In genomic region chr12:77010637-77011548, GRCh38 we compare ENCODE assay signal across 8 cellular contexts. TPM values are rescaled to one million over a fixed set of nuclear protein-coding genes. Genes with fewer than 3 reads are reported as not detected.
DNase-seq lines count a peak whose midpoint lies in the region; FAIRE-seq and TF ChIP-seq lines count a peak whose summit lies in the region.

No MANE protein-coding gene starts in this region.

- FAIRE-seq in H54 (lab: Jason Lieb, UNC) (peak; percentile 27), RCC 7860 (lab: Jason Lieb, UNC) (no peak)

- peaks cover 5% of the 10 kb centered on the region for H3K4me1 Mint-ChIP-seq in activated T-helper 1 cell treated with anti-CD3 and anti-CD28 coated beads, Interleukin-12 subunit alpha, Interleukin-12 subunit beta, Interleukin-2, Interleukin-4 antibody, amounts not matched to agents 30 ng/mL and 10 ng/mL and 1 ng/mL, durations not matched to agents 14 hours and 24 hours and 36 hours (ENCODE audit: low read depth)

- no peaks in the 10 kb centered on the region for H3K9me3 Mint-ChIP-seq in activated T-helper 1 cell treated with anti-CD3 and anti-CD28 coated beads, Interleukin-12 subunit alpha, Interleukin-12 subunit beta, Interleukin-2, Interleukin-4 antibody, amounts not matched to agents 30 ng/mL and 10 ng/mL and 1 ng/mL, durations not matched to agents 14 hours and 24 hours and 36 hours

- TF ChIP-seq POLR2A in H54 (IDR thresholded peaks at IDR 0.05; ENCODE audit: low read depth, low read length): no peak

- no peaks in the 10 kb centered on the region for H3K36me3 Mint-ChIP-seq in activated T-helper 1 cell treated with anti-CD3 and anti-CD28 coated beads, Interleukin-12 subunit alpha, Interleukin-12 subunit beta, Interleukin-2, Interleukin-4 antibody, amounts not matched to agents 30 ng/mL and 10 ng/mL and 1 ng/mL, durations not matched to agents 14 hours and 24 hours and 36 hours (ENCODE audit: low read depth)

- H3K27me3 Mint-ChIP-seq in activated T-helper 1 cell treated with anti-CD3 and anti-CD28 coated beads, Interleukin-12 subunit alpha, Interleukin-12 subunit beta, Interleukin-2, Interleukin-4 antibody, amounts not matched to agents 30 ng/mL and 10 ng/mL and 1 ng/mL, durations not matched to agents 14 hours and 24 hours and 36 hours (ENCODE audit: insufficient read depth): peaks cover 27% of the 10 kb centered on the region

- intact Hi-C loops in activated T-helper 1 cell treated with anti-CD3 and anti-CD28 coated beads, Interleukin-12 subunit alpha, Interleukin-12 subunit beta, Interleukin-2, Interleukin-4 antibody, amounts not matched to agents 30 ng/mL and 10 ng/mL and 1 ng/mL, durations not matched to agents 14 hours and 24 hours and 36 hours (cut with micrococcal nuclease): loop anchor here (1.0 to 10.0 kb wide), 3 partner anchors 136 to 390 kb away; partner anchors contain the start of gene CSRP2

- DNase-seq in GF-D8 (lab: John Stamatoyannopoulos, UW): peak; percentile 17
- peak; percentile 40 for DNase-seq in H54 (ENCODE audit: insufficient read length, low spot score)
- DNase-seq in LNCaP clone FGC (ENCODE audit: low read depth): peak; percentile 50
- DNase-seq in RCC 7860 (ENCODE audit: low spot score): peak; percentile 33
- DNase-seq in activated T-helper 1 cell treated with anti-CD3 and anti-CD28 coated beads, Interleukin-12 subunit alpha, Interleukin-12 subunit beta, Interleukin-2, Interleukin-4 antibody, amounts not matched to agents 30 ng/mL and 10 ng/mL and 1 ng/mL, durations not matched to agents 14 hours and 24 hours and 36 hours (ENCODE audit: low spot score): peak; percentile 42
- DNase-seq in fibroblast of the aortic adventitia (ENCODE audit: low read depth): peak; percentile 76
- DNase-seq in nucleus accumbens (lab: John Stamatoyannopoulos, UW): peak in 48 of 56 donors; percentile 1 to 85 (median 44)
- DNase-seq in superior temporal gyrus (ENCODE audit: extremely low spot score): peak; percentile 88

- no peak overlapping the region for H3K4me3 Mint-ChIP-seq in activated T-helper 1 cell treated with anti-CD3 and anti-CD28 coated beads, Interleukin-12 subunit alpha, Interleukin-12 subunit beta, Interleukin-2, Interleukin-4 antibody, amounts not matched to agents 30 ng/mL and 10 ng/mL and 1 ng/mL, durations not matched to agents 14 hours and 24 hours and 36 hours

- H3K4me3 ChIP-seq in LNCaP clone FGC (ENCODE audit: low read depth, low read length) (no peak overlapping the region), fibroblast of the aortic adventitia (ENCODE audit: low read depth, low read length) (no peak overlapping the region)

- TF ChIP-seq CTCF in LNCaP clone FGC (IDR thresholded peaks at IDR 0.05; ENCODE audit: control insufficient read depth, extremely low read depth, insufficient read depth) (peak; percentile 96), fibroblast of the aortic adventitia (IDR thresholded peaks at IDR 0.05; ENCODE audit: insufficient read depth, low read length) (peak; percentile 100)

- H3K27ac Mint-ChIP-seq in activated T-helper 1 cell treated with anti-CD3 and anti-CD28 coated beads, Interleukin-12 subunit alpha, Interleukin-12 subunit beta, Interleukin-2, Interleukin-4 antibody, amounts not matched to agents 30 ng/mL and 10 ng/mL and 1 ng/mL, durations not matched to agents 14 hours and 24 hours and 36 hours: no peak overlapping the region

RNA-seq across cellular contexts. Expression of gene E2F7, which starts 54.5 kb away (rescaled TPM):
- total RNA-seq in activated T-helper 1 cell treated with anti-CD3 and anti-CD28 coated beads, Interleukin-12 subunit alpha, Interleukin-12 subunit beta, Interleukin-2, Interleukin-4 antibody, amounts not matched to agents 30 ng/mL and 10 ng/mL and 1 ng/mL, durations not matched to agents 14 hours and 24 hours and 36 hours: 16.6 and 16.9 TPM in 2 replicates
- total RNA-seq in fibroblast of the aortic adventitia (ENCODE audit: low replicate concordance): 2.3 and 23.4 TPM in 2 replicates

Comparison
In these comparisons a context has a peak if more than half of its experiments do, and no peak if none do; other contexts are left out.
1. DNase-seq: peak in every context shown above with its lines; median percentile 88 in superior temporal gyrus; 76 in fibroblast of the aortic adventitia; 50 in LNCaP clone FGC; 44 in nucleus accumbens; 42 in activated T-helper 1 cell treated with anti-CD3 and anti-CD28 coated beads, Interleukin-12 subunit alpha, Interleukin-12 subunit beta, Interleukin-2, Interleukin-4 antibody, amounts not matched to agents 30 ng/mL and 10 ng/mL and 1 ng/mL, durations not matched to agents 14 hours and 24 hours and 36 hours; 40 in H54; 33 in RCC 7860; 17 in GF-D8.